ENCODE assay signal across 1 cellular context in genomic region chr6:78835817-78836216, GRCh38.
TF ChIP-seq lines count a peak whose summit lies in the region.

No MANE protein-coding gene starts in this region.

TF ChIP-seq in IMR-90, 13 proteins besides CTCF, POLR2A, EP300 and RAD21 (continued from another document):
- TF ChIP-seq USF2 (IDR thresholded peaks at IDR 0.05; ENCODE audit: low read depth, low read length) (no peak), FOS (IDR thresholded peaks at IDR 0.05; ENCODE audit: low read depth, low read length) (no peak), SMC3 (IDR thresholded peaks at IDR 0.05; ENCODE audit: low read depth, low read length) (peak; percentile 37; the same call in 1 of the 2 replicates)
